Comparison of ENCODE assay signal across 9 cellular contexts in genomic region chr11:105609832-105610781, GRCh38. TPM values are rescaled to one million over a fixed set of nuclear protein-coding genes. Genes with fewer than 3 reads are reported as not detected.
DNase-seq lines count a peak whose midpoint lies in the region; ATAC-seq and TF ChIP-seq lines count a peak whose summit lies in the region.
"Had no signal": no experiment of that assay in that cellular context is flagged by ENCODE, and none has a peak within 500 bp of the region (broad histone marks: within the 10 kb centered on the region; RNA-seq: fewer than 3 reads in every experiment).

GRIA4 (plus strand) TSS chr11:105610073; CDS start chr11:105610998, 925 bp downstream.

- WGBS in ectodermal cell, 2 experiments = 0 to 1% methylated on average over 54 of the region's 54 CpGs

- H3K9ac ChIP-seq in OCI-LY3 (ENCODE audit: low read length) = no peak within 1 kb of the TSS

- peak within 1 kb of the TSS; percentile 47 for H3K4me3 ChIP-seq in OCI-LY3 (ENCODE audit: low read length)
- H3K4me3 ChIP-seq in ectodermal cell (ENCODE audit: insufficient read depth, low read depth, low read length) = peak within 1 kb of the TSS; percentile 53
- peak within 1 kb of the TSS; percentile 67 for H3K4me3 ChIP-seq in thoracic aorta

- ATAC-seq in activated CD8-positive, alpha-beta memory T cell treated with anti-CD3 and anti-CD28 coated beads, Interleukin-2, amount 10 ng/mL, durations not matched to agents 7 days and 5 days = peak; percentile 16
- ATAC-seq in thoracic aorta (ENCODE audit: insufficient number of reproducible peaks, low FRiP score, low read depth) = no peak
- no peak for ATAC-seq in HG02678 (IDR thresholded peaks at IDR 0.05; ENCODE audit: unreplicated experiment)

- H3K4me1 Mint-ChIP-seq in activated CD8-positive, alpha-beta memory T cell treated with anti-CD3 and anti-CD28 coated beads, Interleukin-2, amount 10 ng/mL, durations not matched to agents 7 days and 5 days = peaks cover 17% of the 10 kb centered on the region

- peak within 1 kb of the TSS; percentile 10 for H3K4me3 Mint-ChIP-seq in activated CD8-positive, alpha-beta memory T cell treated with anti-CD3 and anti-CD28 coated beads, Interleukin-2, amount 10 ng/mL, durations not matched to agents 7 days and 5 days

- no peaks in the 10 kb centered on the region for H3K36me3 ChIP-seq in OCI-LY3 (replicated peaks; ENCODE audit: low read depth, low read length)
- no peaks in the 10 kb centered on the region for H3K36me3 ChIP-seq in ectodermal cell (ENCODE audit: control insufficient read depth, insufficient read depth, low read length)
- no peaks in the 10 kb centered on the region for H3K36me3 ChIP-seq in thoracic aorta
- H3K36me3 ChIP-seq: uterus had no signal

- no peaks in the 10 kb centered on the region for H3K9me3 ChIP-seq in OCI-LY3 (ENCODE audit: insufficient read depth, low read length)
- no peaks in the 10 kb centered on the region for H3K9me3 ChIP-seq in ectodermal cell (ENCODE audit: control insufficient read depth, low read length)
- H3K9me3 ChIP-seq in thoracic aorta = no peaks in the 10 kb centered on the region
- H3K9me3 ChIP-seq: uterus had no signal

- H3K9me3 Mint-ChIP-seq in activated CD8-positive, alpha-beta memory T cell treated with anti-CD3 and anti-CD28 coated beads, Interleukin-2, amount 10 ng/mL, durations not matched to agents 7 days and 5 days (ENCODE audit: low read depth) = no peaks in the 10 kb centered on the region

- H4K20me1 ChIP-seq in OCI-LY3 (ENCODE audit: insufficient read depth, low read length) = no peaks in the 10 kb centered on the region

- no peak for TF ChIP-seq POLR2A in erythroblast (IDR thresholded peaks at IDR 0.05; ENCODE audit: low read length)

- TF ChIP-seq CTCF in OCI-LY3 (IDR thresholded peaks at IDR 0.05; ENCODE audit: low read depth, low read length) = no peak
- TF ChIP-seq CTCF in thoracic aorta (IDR thresholded peaks at IDR 0.05) = no peak

- H3K27ac ChIP-seq in OCI-LY3 (ENCODE audit: low read length) (no peak within 1 kb of the TSS), ectodermal cell (ENCODE audit: insufficient read depth, low read depth, low read length, poor library complexity, severe bottlenecking) (no peak within 1 kb of the TSS), thoracic aorta (no peak within 1 kb of the TSS)
- H3K27ac ChIP-seq: uterus had no signal

- H3K27ac Mint-ChIP-seq in activated CD8-positive, alpha-beta memory T cell treated with anti-CD3 and anti-CD28 coated beads, Interleukin-2, amount 10 ng/mL, durations not matched to agents 7 days and 5 days = no peak within 1 kb of the TSS

- peak within 1 kb of the TSS; percentile 41 for H3K4me2 ChIP-seq in OCI-LY3 (ENCODE audit: low read length)

- H3K79me2 ChIP-seq in OCI-LY3 (ENCODE audit: low read length) = no peaks in the 10 kb centered on the region

- H2AFZ ChIP-seq in OCI-LY3 (ENCODE audit: low read depth, low read length) = no peak within 1 kb of the TSS

- H3K4me1 ChIP-seq in OCI-LY3 (ENCODE audit: low read length) (peaks cover 12% of the 10 kb centered on the region), ectodermal cell (ENCODE audit: control insufficient read depth, insufficient read depth, low read length) (peaks cover 2% of the 10 kb centered on the region), thoracic aorta (ENCODE audit: control insufficient read depth in 1 of 2, low read depth in 2 of 2) (peaks cover 9 to 18% of the 10 kb centered on the region in 2 donors)

- H3K27me3 ChIP-seq in OCI-LY3 (ENCODE audit: low read depth, low read length) (no peaks in the 10 kb centered on the region), ectodermal cell (ENCODE audit: control insufficient read depth, insufficient read depth, low read length, poor library complexity, severe bottlenecking) (peaks cover 37% of the 10 kb centered on the region), thoracic aorta (replicated peaks; ENCODE audit: insufficient read depth) (no peaks in the 10 kb centered on the region)

- DNase-seq in activated CD8-positive, alpha-beta memory T cell treated with anti-CD3 and anti-CD28 coated beads, Interleukin-2, amount 10 ng/mL, durations not matched to agents 7 days and 5 days = no peak
- no peak for DNase-seq in activated CD8-positive, alpha-beta memory T cell treated with anti-CD3 and anti-CD28 coated beads, Interleukin-2, amount 50 U/mL, for 4 hours
- DNase-seq in medulla oblongata (ENCODE audit: extremely low spot score) (peak; percentile 78), thoracic aorta (ENCODE audit: low spot score) (no peak), erythroblast (lab: John Stamatoyannopoulos, UW) (no peak)

- H3K27me3 Mint-ChIP-seq in activated CD8-positive, alpha-beta memory T cell treated with anti-CD3 and anti-CD28 coated beads, Interleukin-2, amount 10 ng/mL, durations not matched to agents 7 days and 5 days = peaks cover 39% of the 10 kb centered on the region

- H3K36me3 Mint-ChIP-seq in activated CD8-positive, alpha-beta memory T cell treated with anti-CD3 and anti-CD28 coated beads, Interleukin-2, amount 10 ng/mL, durations not matched to agents 7 days and 5 days = no peaks in the 10 kb centered on the region

- CTCF ChIA-PET in activated CD8-positive, alpha-beta memory T cell treated with anti-CD3 and anti-CD28 coated beads, Interleukin-2, amount 10 ng/mL, durations not matched to agents 7 days and 5 days (lab: Charles Lee) = no interaction called here

RNA-seq across cellular contexts. Expression of gene GRIA4, which starts in this region (rescaled TPM):
- total RNA-seq in activated CD8-positive, alpha-beta memory T cell treated with anti-CD3 and anti-CD28 coated beads, Interleukin-2, amount 10 ng/mL, durations not matched to agents 7 days and 5 days = not detected
- polyA plus RNA-seq in ectodermal cell (2013, experiment 1 of 4) = 3.9 TPM
- 2.8 TPM for polyA plus RNA-seq in ectodermal cell (2013, experiment 2 of 4)
- 2.7 TPM for polyA plus RNA-seq in ectodermal cell (2013, experiment 3 of 4)
- polyA plus RNA-seq in ectodermal cell (2013, experiment 4 of 4) = 2.6 TPM
- total RNA-seq in thoracic aorta = 1 to 10 TPM in 1 of 2 donors, not detected in 1; 1.2 TPM

Comparison
In these comparisons a context has a peak if more than half of its experiments do, and no peak if none do; other contexts are left out.
1. Peak in ATAC-seq in activated CD8-positive, alpha-beta memory T cell treated with anti-CD3 and anti-CD28 coated beads, Interleukin-2, amount 10 ng/mL, durations not matched to agents 7 days and 5 days; RNA of the gene not detected or under 1 TPM.